9 cellular contexts compared by ENCODE assay signal in genomic region chr7:159143780-159144755, GRCh38. TPM values are rescaled to one million over a fixed set of nuclear protein-coding genes. Genes with fewer than 3 reads are reported as not detected.
A peak's percentile ranks its signal among the peaks of the same experiment; 100 is the strongest.
DNase-seq lines count a peak whose midpoint lies in the region; ATAC-seq and TF ChIP-seq lines count a peak whose summit lies in the region.
"Had no signal": no experiment of that assay in that cellular context is flagged by ENCODE, and none has a peak within 500 bp of the region (broad histone marks: within the 10 kb centered on the region; RNA-seq: fewer than 3 reads in every experiment).

No MANE protein-coding gene starts in this region.

- TF ChIP-seq POLR2A in testis (IDR thresholded peaks at IDR 0.05) = no peak

- H3K27ac ChIP-seq in testis = peak overlapping the region; percentile 55 to 57

- no peaks in the 10 kb centered on the region for H3K4me1 ChIP-seq in testis

- no peaks in the 10 kb centered on the region for H3K9me3 Mint-ChIP-seq in T-helper 2 cell treated with Interferon-gamma antibody and Interleukin-4, amounts not matched to agents 5 μg/mL and 100 μg/mL, for 36 hours
- no peaks in the 10 kb centered on the region for H3K9me3 Mint-ChIP-seq in central memory CD8-positive, alpha-beta T cell

- peaks cover 25% of the 10 kb centered on the region for H3K27me3 Mint-ChIP-seq in T-helper 2 cell treated with Interferon-gamma antibody and Interleukin-4, amounts not matched to agents 5 μg/mL and 100 μg/mL, for 36 hours (ENCODE audit: low read depth)
- no peaks in the 10 kb centered on the region for H3K27me3 Mint-ChIP-seq in central memory CD8-positive, alpha-beta T cell

- DNase-seq in T-helper 2 cell treated with Interferon-gamma antibody and Interleukin-4, amounts not matched to agents 5 μg/mL and 100 μg/mL, for 36 hours (ENCODE audit: low spot score) = peak; percentile 33
- no peak for DNase-seq in T-helper 2 cell
- DNase-seq in central memory CD8-positive, alpha-beta T cell (ENCODE audit: low spot score in 2 of 2) = no peak
- DNase-seq in mesenteric fat pad (ENCODE audit: low spot score) = peak; percentile 85
- DNase-seq in testis = peak; percentile 30
- no peak for DNase-seq in KG1 (lab: John Stamatoyannopoulos, UW)
- no peak for DNase-seq in activated effector memory CD4-positive, alpha-beta T cell treated with Interleukin-2 at 50 U/mL for 16 hours
- DNase-seq in RPMI8226 = no peak
- DNase-seq: NCI-H82 had no signal

- no peaks in the 10 kb centered on the region for H3K36me3 ChIP-seq in testis (ENCODE audit: low read depth, missing control alignments)

- intact Hi-C loops in testis (cut with DNase I; ENCODE audit: low total_unique reads) = no loop called here

- no peak overlapping the region for H3K27ac Mint-ChIP-seq in T-helper 2 cell treated with Interferon-gamma antibody and Interleukin-4, amounts not matched to agents 5 μg/mL and 100 μg/mL, for 36 hours
- no peak overlapping the region for H3K27ac Mint-ChIP-seq in central memory CD8-positive, alpha-beta T cell (ENCODE audit: low read depth)

- H3K4me3 ChIP-seq in testis = peak overlapping the region; percentile 57 to 65

- 0 to 1% methylated on average over 51 to 96 of the region's 97 CpGs for WGBS in testis, 2 donors

- H3K4me3 Mint-ChIP-seq in T-helper 2 cell treated with Interferon-gamma antibody and Interleukin-4, amounts not matched to agents 5 μg/mL and 100 μg/mL, for 36 hours = peak overlapping the region; percentile 77
- peak overlapping the region; percentile 60 for H3K4me3 Mint-ChIP-seq in central memory CD8-positive, alpha-beta T cell

- no peaks in the 10 kb centered on the region for H3K27me3 ChIP-seq in testis

- TF ChIP-seq CTCF in testis (IDR thresholded peaks at IDR 0.05) = no peak

- no peaks in the 10 kb centered on the region for H3K9me3 ChIP-seq in testis

- peaks cover 5% of the 10 kb centered on the region for H3K4me1 Mint-ChIP-seq in T-helper 2 cell treated with Interferon-gamma antibody and Interleukin-4, amounts not matched to agents 5 μg/mL and 100 μg/mL, for 36 hours (ENCODE audit: low read depth)
- no peaks in the 10 kb centered on the region for H3K4me1 Mint-ChIP-seq in central memory CD8-positive, alpha-beta T cell

- peak; percentile 19 for ATAC-seq in central memory CD8-positive, alpha-beta T cell (replicated peaks; ENCODE audit: extremely low read depth, poor library complexity, severe bottlenecking)

- H3K36me3 Mint-ChIP-seq in T-helper 2 cell treated with Interferon-gamma antibody and Interleukin-4, amounts not matched to agents 5 μg/mL and 100 μg/mL, for 36 hours (ENCODE audit: low read depth) = peaks cover 2% of the 10 kb centered on the region
- H3K36me3 Mint-ChIP-seq in central memory CD8-positive, alpha-beta T cell (ENCODE audit: insufficient read depth) = peaks cover 4% of the 10 kb centered on the region

RNA-seq across cellular contexts. Expression of gene VIPR2, which starts 0.6 kb away (rescaled TPM):
- total RNA-seq in mesenteric fat pad (4.6 TPM), testis (1 to 10 TPM; 4.9 to 5.3 TPM)
- polyA plus RNA-seq in testis (ENCODE audit: insufficient read depth, low read depth, low replicate concordance) = 2.5 TPM

Comparison
In these comparisons a context has a peak if more than half of its experiments do, and no peak if none do; other contexts are left out.
1. DNase-seq: peak in T-helper 2 cell treated with Interferon-gamma antibody and Interleukin-4, amounts not matched to agents 5 μg/mL and 100 μg/mL, for 36 hours (single experiment), mesenteric fat pad (single experiment) and testis (single experiment); none in T-helper 2 cell (0 of 5), central memory CD8-positive, alpha-beta T cell (0 of 2), KG1 (single experiment), activated effector memory CD4-positive, alpha-beta T cell treated with Interleukin-2 at 50 U/mL for 16 hours (single experiment) and RPMI8226 (single experiment).